1 cellular context compared by ENCODE assay signal in genomic region chr13:29969286-29969685, GRCh38.
TF ChIP-seq lines count a peak whose summit lies in the region.

No MANE protein-coding gene starts in this region.

TF ChIP-seq in SK-N-SH treated with all-trans-retinoic acid at 6 μM for 48 hours, 23 proteins besides CTCF, POLR2A, EP300 and RAD21 (continued from another document):
- TF ChIP-seq, protein P1, sequence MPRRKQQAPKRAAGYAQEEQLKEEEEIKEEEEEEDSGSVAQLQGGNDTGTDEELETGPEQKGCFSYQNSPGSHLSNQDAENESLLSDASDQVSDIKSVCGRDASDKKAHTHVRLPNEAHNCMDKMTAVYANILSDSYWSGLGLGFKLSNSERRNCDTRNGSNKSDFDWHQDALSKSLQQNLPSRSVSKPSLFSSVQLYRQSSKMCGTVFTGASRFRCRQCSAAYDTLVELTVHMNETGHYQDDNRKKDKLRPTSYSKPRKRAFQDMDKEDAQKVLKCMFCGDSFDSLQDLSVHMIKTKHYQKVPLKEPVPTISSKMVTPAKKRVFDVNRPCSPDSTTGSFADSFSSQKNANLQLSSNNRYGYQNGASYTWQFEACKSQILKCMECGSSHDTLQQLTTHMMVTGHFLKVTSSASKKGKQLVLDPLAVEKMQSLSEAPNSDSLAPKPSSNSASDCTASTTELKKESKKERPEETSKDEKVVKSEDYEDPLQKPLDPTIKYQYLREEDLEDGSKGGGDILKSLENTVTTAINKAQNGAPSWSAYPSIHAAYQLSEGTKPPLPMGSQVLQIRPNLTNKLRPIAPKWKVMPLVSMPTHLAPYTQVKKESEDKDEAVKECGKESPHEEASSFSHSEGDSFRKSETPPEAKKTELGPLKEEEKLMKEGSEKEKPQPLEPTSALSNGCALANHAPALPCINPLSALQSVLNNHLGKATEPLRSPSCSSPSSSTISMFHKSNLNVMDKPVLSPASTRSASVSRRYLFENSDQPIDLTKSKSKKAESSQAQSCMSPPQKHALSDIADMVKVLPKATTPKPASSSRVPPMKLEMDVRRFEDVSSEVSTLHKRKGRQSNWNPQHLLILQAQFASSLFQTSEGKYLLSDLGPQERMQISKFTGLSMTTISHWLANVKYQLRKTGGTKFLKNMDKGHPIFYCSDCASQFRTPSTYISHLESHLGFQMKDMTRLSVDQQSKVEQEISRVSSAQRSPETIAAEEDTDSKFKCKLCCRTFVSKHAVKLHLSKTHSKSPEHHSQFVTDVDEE (CRISPR knock-in tag; IDR thresholded peaks at IDR 0.05), result no peak
- TF ChIP-seq SNAI2 (CRISPR knock-in tag; IDR thresholded peaks at IDR 0.05), result no peak
- no peak for TF ChIP-seq TOX (CRISPR knock-in tag; IDR thresholded peaks at IDR 0.05; ENCODE audit: borderline replicate concordance)
- TF ChIP-seq, protein P2, sequence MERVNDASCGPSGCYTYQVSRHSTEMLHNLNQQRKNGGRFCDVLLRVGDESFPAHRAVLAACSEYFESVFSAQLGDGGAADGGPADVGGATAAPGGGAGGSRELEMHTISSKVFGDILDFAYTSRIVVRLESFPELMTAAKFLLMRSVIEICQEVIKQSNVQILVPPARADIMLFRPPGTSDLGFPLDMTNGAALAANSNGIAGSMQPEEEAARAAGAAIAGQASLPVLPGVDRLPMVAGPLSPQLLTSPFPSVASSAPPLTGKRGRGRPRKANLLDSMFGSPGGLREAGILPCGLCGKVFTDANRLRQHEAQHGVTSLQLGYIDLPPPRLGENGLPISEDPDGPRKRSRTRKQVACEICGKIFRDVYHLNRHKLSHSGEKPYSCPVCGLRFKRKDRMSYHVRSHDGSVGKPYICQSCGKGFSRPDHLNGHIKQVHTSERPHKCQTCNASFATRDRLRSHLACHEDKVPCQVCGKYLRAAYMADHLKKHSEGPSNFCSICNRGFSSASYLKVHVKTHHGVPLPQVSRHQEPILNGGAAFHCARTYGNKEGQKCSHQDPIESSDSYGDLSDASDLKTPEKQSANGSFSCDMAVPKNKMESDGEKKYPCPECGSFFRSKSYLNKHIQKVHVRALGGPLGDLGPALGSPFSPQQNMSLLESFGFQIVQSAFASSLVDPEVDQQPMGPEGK (CRISPR knock-in tag; IDR thresholded peaks at IDR 0.05; ENCODE audit: borderline replicate concordance), result no peak
- no peak for TF ChIP-seq ESRRG (CRISPR knock-in tag; IDR thresholded peaks at IDR 0.05)
- TF ChIP-seq CSDC2 (CRISPR knock-in tag; IDR thresholded peaks at IDR 0.05), result no peak
- no peak for TF ChIP-seq CSRNP3 (CRISPR knock-in tag; IDR thresholded peaks at IDR 0.05)
- TF ChIP-seq ARNTL (CRISPR knock-in tag; IDR thresholded peaks at IDR 0.05; ENCODE audit: borderline replicate concordance, low read depth), result no peak
- no peak for TF ChIP-seq ZNF8 (CRISPR knock-in tag; IDR thresholded peaks at IDR 0.05)
